In the genomic region with DNA sequence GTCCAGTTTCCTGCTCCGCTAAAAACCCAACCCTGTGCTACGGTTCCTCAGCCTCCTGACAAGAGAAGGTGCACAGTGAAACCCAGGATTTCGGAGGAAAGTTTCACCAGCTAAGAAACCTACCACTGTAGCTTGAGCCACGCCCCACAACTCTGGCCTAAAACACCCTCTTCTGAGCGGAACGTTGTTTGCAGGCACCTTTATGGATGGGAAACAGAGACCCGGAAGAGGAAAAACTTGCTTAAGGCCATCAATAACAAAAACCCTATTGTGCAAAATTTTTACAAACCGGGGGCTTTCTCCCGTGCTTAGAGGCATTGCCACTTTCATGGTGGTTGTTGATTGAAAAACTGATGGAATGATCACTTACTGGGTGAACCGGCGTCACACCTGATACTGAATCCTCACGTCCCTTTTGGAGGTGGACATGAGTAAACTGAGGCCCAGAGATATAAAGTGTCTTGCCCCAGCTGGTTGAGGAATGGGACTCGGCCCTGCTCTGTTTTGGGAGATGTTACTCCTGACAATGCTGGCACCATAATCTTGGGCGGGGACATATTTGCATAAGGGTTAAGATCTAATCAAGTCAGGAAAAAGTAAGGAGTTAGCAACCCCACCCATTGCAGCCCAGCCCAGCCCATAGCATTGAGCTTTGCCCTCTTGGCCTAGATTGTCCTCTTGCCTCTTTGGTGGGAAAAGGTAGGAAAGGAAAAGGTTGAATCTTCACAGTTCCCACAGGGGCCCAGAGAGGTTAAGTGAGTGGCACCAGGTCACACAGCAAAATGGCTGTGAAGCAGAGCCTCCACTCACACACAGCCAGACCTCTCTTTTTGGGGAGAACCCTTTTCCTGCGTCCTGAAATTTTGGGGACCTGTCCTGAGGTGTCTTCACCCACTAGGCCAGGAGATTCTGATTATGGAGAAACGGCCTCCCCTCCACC, we compare ENCODE assay signal across 8 cellular contexts. TPM values are rescaled to one million over a fixed set of nuclear protein-coding genes. Genes with fewer than 3 reads are reported as not detected.
DNase-seq lines count a peak whose midpoint lies in the region; ATAC-seq and TF ChIP-seq lines count a peak whose summit lies in the region.

No MANE protein-coding gene starts in this region.

- no peaks in the 10 kb centered on the region for H3K9me3 Mint-ChIP-seq in effector memory CD8-positive, alpha-beta T cell
- peaks cover 0 to 4% (median under 1%) of the 10 kb centered on the region in 11 donors for H3K9me3 Mint-ChIP-seq in naive thymus-derived CD4-positive, alpha-beta T cell

- 47 to 48% methylated on average over 16 of the region's 16 CpGs for WGBS in GM23248 (ENCODE audit: low coverage in 1 of 2, low lambda C conversion rate in 2 of 2, missing lambda C conversion rate in 2 of 2), 2 experiments

- POLR2A ChIA-PET in naive thymus-derived CD4-positive, alpha-beta T cell (lab: Charles Lee), result interaction anchor here (0.9 kb wide), 1 partner anchor 248 kb away, joined by 3 read pairs; no protein-coding TSS in a partner anchor

- H3K27ac ChIP-seq in GM23248, result no peak overlapping the region
- H3K27ac ChIP-seq in RWPE2 (ENCODE audit: poor library complexity, severe bottlenecking), result no peak overlapping the region
- H3K27ac ChIP-seq in naive thymus-derived CD4-positive, alpha-beta T cell (ENCODE audit: low read depth, low read length), result no peak overlapping the region

- peak; percentile 25 for TF ChIP-seq CTCF in RWPE2 (IDR thresholded peaks at IDR 0.05; ENCODE audit: poor library complexity, severe bottlenecking)

- H3K36me3 ChIP-seq in GM23248 (ENCODE audit: low read depth) (no peaks in the 10 kb centered on the region), RWPE2 (ENCODE audit: low read depth) (no peaks in the 10 kb centered on the region)
- H3K36me3 ChIP-seq in naive thymus-derived CD4-positive, alpha-beta T cell (ENCODE audit: control insufficient read depth in 2 of 3, insufficient read depth in 3 of 3, low read length in 3 of 3), result no peaks in the 10 kb centered on the region

- CTCF ChIA-PET in naive thymus-derived CD4-positive, alpha-beta T cell (lab: Charles Lee), result interaction anchor here (0.5 to 5.9 kb wide), 5 partner anchors 42 to 250 kb away, joined by 3 to 78 read pairs (median 6); no protein-coding TSS in a partner anchor

- H3K27me3 Mint-ChIP-seq in effector memory CD8-positive, alpha-beta T cell, result peaks cover 63 to 86% of the 10 kb centered on the region in 2 donors
- peaks cover 33 to 58% (median 44%) of the 10 kb centered on the region in 5 donors for H3K27me3 Mint-ChIP-seq in naive thymus-derived CD4-positive, alpha-beta T cell

- H3K4me1 ChIP-seq in GM23248 (ENCODE audit: insufficient read depth) (no peaks in the 10 kb centered on the region), RWPE2 (ENCODE audit: insufficient read depth, poor library complexity, severe bottlenecking) (peaks cover 3% of the 10 kb centered on the region)
- no peaks in the 10 kb centered on the region for H3K4me1 ChIP-seq in naive thymus-derived CD4-positive, alpha-beta T cell (ENCODE audit: control insufficient read depth in 2 of 2, insufficient read depth in 2 of 2, low read length in 2 of 2)

- H3K4me3 ChIP-seq in GM23248, result peak overlapping the region; percentile 71
- peak overlapping the region; percentile 43 for H3K4me3 ChIP-seq in RWPE2 (ENCODE audit: severe bottlenecking)
- H3K4me3 ChIP-seq in naive thymus-derived CD4-positive, alpha-beta T cell (ENCODE audit: low read length), result peak overlapping the region; percentile 32

- H3K9ac ChIP-seq in GM23248, result peak overlapping the region; percentile 75

- no peaks in the 10 kb centered on the region for H3K9me3 ChIP-seq in GM23248 (ENCODE audit: low read depth)
- H3K9me3 ChIP-seq in RWPE2 (ENCODE audit: severe bottlenecking), result no peaks in the 10 kb centered on the region
- no peaks in the 10 kb centered on the region for H3K9me3 ChIP-seq in naive thymus-derived CD4-positive, alpha-beta T cell (ENCODE audit: control insufficient read depth in 2 of 3, low read length in 3 of 3)

- H3K27me3 ChIP-seq in GM23248 (replicated peaks; ENCODE audit: insufficient read depth) (no peaks in the 10 kb centered on the region), RWPE2 (ENCODE audit: insufficient read depth, poor library complexity, severe bottlenecking) (no peaks in the 10 kb centered on the region)
- peaks cover 0 to 4% of the 10 kb centered on the region in 2 donors for H3K27me3 ChIP-seq in naive thymus-derived CD4-positive, alpha-beta T cell (ENCODE audit: control insufficient read depth in 2 of 2, insufficient read depth in 2 of 2, low read length in 2 of 2)

- ATAC-seq in RWPE2 (ENCODE audit: low read depth), result peak; percentile 63
- no peak for ATAC-seq in effector memory CD8-positive, alpha-beta T cell (replicated peaks)
- no peak for ATAC-seq in naive thymus-derived CD4-positive, alpha-beta T cell
- ATAC-seq in GM21390 (IDR thresholded peaks at IDR 0.05; ENCODE audit: unreplicated experiment), result no peak
- no peak for ATAC-seq in HG03460 (IDR thresholded peaks at IDR 0.05; ENCODE audit: unreplicated experiment)

- peak overlapping the region; percentile 85 for H3K4me2 ChIP-seq in GM23248 (ENCODE audit: unreplicated experiment)

- no peaks in the 10 kb centered on the region for H3F3A ChIP-seq in GM23248 (ENCODE audit: insufficient read depth)

- H3K9me2 ChIP-seq in GM23248 (ENCODE audit: insufficient read depth), result no peaks in the 10 kb centered on the region

- no peaks in the 10 kb centered on the region for H3K79me2 ChIP-seq in GM23248 (ENCODE audit: insufficient read depth)

- intact Hi-C loops in naive thymus-derived CD4-positive, alpha-beta T cell (cut with micrococcal nuclease), result no loop called here

- no peaks in the 10 kb centered on the region for H3K36me3 Mint-ChIP-seq in effector memory CD8-positive, alpha-beta T cell (ENCODE audit: insufficient read depth)
- H3K36me3 Mint-ChIP-seq in naive thymus-derived CD4-positive, alpha-beta T cell, result no peaks in the 10 kb centered on the region

- peak overlapping the region; percentile 90 for H2AFZ ChIP-seq in GM23248

- in situ Hi-C loops in GM23248 (cut with MboI), result loop anchor here (10.0 kb wide), 1 partner anchor 253 kb away; a partner anchor contains a TSS

- H3K27ac Mint-ChIP-seq in effector memory CD8-positive, alpha-beta T cell, result no peak overlapping the region
- peak overlapping the region in 3 of 9 donors; percentile 42 to 57 (median 46) for H3K27ac Mint-ChIP-seq in naive thymus-derived CD4-positive, alpha-beta T cell

- DNase-seq in GM23248 (peak; percentile 67), RWPE2 (ENCODE audit: low spot score) (no peak), hippocampal formation (lab: John Stamatoyannopoulos, UW) (no peak), middle frontal gyrus (ENCODE audit: extremely low spot score, low spot score) (no peak)
- DNase-seq in effector memory CD8-positive, alpha-beta T cell, result no peak
- peak in 1 of 9 donors; percentile 9 for DNase-seq in naive thymus-derived CD4-positive, alpha-beta T cell

- H3K4me3 Mint-ChIP-seq in effector memory CD8-positive, alpha-beta T cell, result peak overlapping the region; percentile 53 to 72
- peak overlapping the region; percentile 69 to 85 (median 82) for H3K4me3 Mint-ChIP-seq in naive thymus-derived CD4-positive, alpha-beta T cell

- no peaks in the 10 kb centered on the region for H4K20me1 ChIP-seq in GM23248 (ENCODE audit: insufficient read depth)

- peaks cover 0 to 4% of the 10 kb centered on the region in 2 donors for H3K4me1 Mint-ChIP-seq in effector memory CD8-positive, alpha-beta T cell (ENCODE audit: low read depth in 2 of 2)
- H3K4me1 Mint-ChIP-seq in naive thymus-derived CD4-positive, alpha-beta T cell, result peaks cover 7 to 19% (median 14%) of the 10 kb centered on the region in 7 donors

RNA-seq across cellular contexts. Expression of a gene that starts 23.2 kb away (rescaled TPM):
- 39.6 and 51.5 TPM in 2 replicates for total RNA-seq in GM23248 (2014; rRNA removed; shearing (Covaris generic))
- 43.8 and 44.9 TPM in 2 replicates for polyA plus RNA-seq in GM23248 (2016; fragmentation: Nextera tagmentation; extraction: Ambion mirVana)
- 1 to 10 TPM in 2 of 5 experiments, under 1 TPM in 3; 0.41 to 7.0 (median 0.67) TPM for total RNA-seq in naive thymus-derived CD4-positive, alpha-beta T cell
- under 1 TPM in 1 of 2 donors, not detected in 1; 0.44 TPM for polyA plus RNA-seq in naive thymus-derived CD4-positive, alpha-beta T cell
